ENCODE assay signal across 12 cellular contexts in the genomic region with DNA sequence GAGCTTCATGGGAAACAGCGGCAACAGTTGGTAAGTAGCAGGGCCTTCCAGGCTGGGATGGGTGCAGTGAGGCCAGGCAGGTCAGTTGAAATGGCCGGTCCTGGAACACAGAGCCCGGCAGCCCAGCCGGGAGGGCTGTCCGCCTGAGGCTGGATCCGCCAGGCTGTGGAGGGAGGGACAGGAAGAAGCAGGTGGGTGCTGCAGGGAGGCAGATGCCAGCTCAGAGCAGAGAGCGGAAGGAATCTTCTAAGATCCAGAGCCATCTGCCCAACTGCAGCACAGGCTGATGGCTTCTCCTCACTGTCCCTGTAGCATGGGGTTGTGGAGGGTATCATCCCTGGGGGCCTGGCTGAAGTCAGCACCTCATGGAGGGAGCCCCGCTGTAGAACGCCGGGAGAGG. TPM values are rescaled to one million over a fixed set of nuclear protein-coding genes. Genes with fewer than 3 reads are reported as not detected.
DNase-seq lines count a peak whose midpoint lies in the region; ATAC-seq, FAIRE-seq and TF ChIP-seq lines count a peak whose summit lies in the region.
"Had no signal": no experiment of that assay in that cellular context is flagged by ENCODE, and none has a peak within 500 bp of the region (broad histone marks: within the 10 kb centered on the region; RNA-seq: fewer than 3 reads in every experiment).

No MANE protein-coding gene starts in this region.

- H3K9me2 ChIP-seq in neural cell (ENCODE audit: insufficient read depth, low read length) = no peaks in the 10 kb centered on the region

- H3K9ac ChIP-seq in H1 (replicated peaks in 1 of 4; ENCODE audit: extremely low read depth in 1 of 4, low read depth in 3 of 4, low read length in 3 of 4) = no peak overlapping the region
- peak overlapping the region; percentile 70 for H3K9ac ChIP-seq in neural cell (ENCODE audit: low read length)

- H3K4me3 ChIP-seq in AG10803 (ENCODE audit: low read length) (peak overlapping the region; percentile 9; the same call in 1 of the 2 replicates), H1 (ENCODE audit: extremely low read depth in 1 of 4, insufficient read depth in 2 of 4, low read depth in 3 of 4, low read length in 4 of 4) (no peak overlapping the region), neural cell (ENCODE audit: low read length) (peak overlapping the region; percentile 59), breast epithelium (peak overlapping the region in 1 of 3 donors; percentile 19)

- H4K8ac ChIP-seq in H1 (ENCODE audit: extremely low read depth, insufficient read depth, low read length) = no peak overlapping the region

- H3K4me2 ChIP-seq in H1 (ENCODE audit: insufficient read depth in 1 of 2, low read depth in 2 of 2, low read length in 2 of 2) (0 out of 4 replicates have a peak overlapping the region, but pooled peaks of 1 of the 2 experiments have one; percentile 22), neural cell (ENCODE audit: low read length) (no peak overlapping the region)

- POLR2A ChIA-PET in H1 (lab: Charles Lee; ENCODE audit: partially characterized antibody) = interaction anchor here (1.1 kb wide), 2 partner anchors 15 to 18 kb away, joined by 3 read pairs; no protein-coding TSS in a partner anchor

- intact Hi-C loops in breast epithelium (cut with DNase I; ENCODE audit: low total_unique reads) = no loop called here

- H4K20me1 ChIP-seq in H1 (replicated peaks in 1 of 2; ENCODE audit: control insufficient read depth in 1 of 2, insufficient read depth in 2 of 2, low read length in 2 of 2) (no peaks in the 10 kb centered on the region), neural cell (ENCODE audit: insufficient read depth) (no peaks in the 10 kb centered on the region)

- H3K27me3 ChIP-seq in H1 (replicated peaks in 1 of 4; ENCODE audit: control insufficient read depth in 3 of 4, extremely low read depth in 1 of 4, insufficient read depth in 3 of 4, low read length in 3 of 4) (peaks cover 0 to 4% (median 0%) of the 10 kb centered on the region in 4 experiments; a peak in 1 of 7 replicates), neural cell (ENCODE audit: insufficient read depth, low read depth, low read length) (no peaks in the 10 kb centered on the region), breast epithelium (no peaks in the 10 kb centered on the region)

- TF ChIP-seq POLR2A in H1 (IDR thresholded peaks at IDR 0.05; ENCODE audit: control extremely low read depth in 1 of 2, low read depth in 2 of 2, low read length in 2 of 2) (no peak), breast epithelium (IDR thresholded peaks at IDR 0.05) (no peak)

- 0 out of 2 replicates have a peak, but pooled peaks cover 3% of the 10 kb centered on the region for H3K23me2 ChIP-seq in H1 (ENCODE audit: low read depth, low read length)

- TF ChIP-seq RAD21 in H1 (IDR thresholded peaks at IDR 0.05 in 1 of 2, conservative IDR thresholded peaks at IDR 0.05 in 1 of 2; ENCODE audit: low read depth in 2 of 2, low read length in 2 of 2) = no peak
- no peak for TF ChIP-seq RAD21 in neural cell (conservative IDR thresholded peaks at IDR 0.05)

- no peak overlapping the region for H3K27ac ChIP-seq in H1 (ENCODE audit: low read depth, low read length)
- H3K27ac ChIP-seq in neural cell (ENCODE audit: low read length) = peak overlapping the region; percentile 74
- H3K27ac ChIP-seq in breast epithelium = no peak overlapping the region

- no peak overlapping the region for H4K91ac ChIP-seq in H1 (replicated peaks; ENCODE audit: insufficient read length, low read length)

- H3K79me1 ChIP-seq in H1 (ENCODE audit: low read depth, low read length) = no peaks in the 10 kb centered on the region

- TF ChIP-seq EP300 in H1 (IDR thresholded peaks at IDR 0.05; ENCODE audit: borderline replicate concordance in 1 of 2, low read depth in 2 of 2, low read length in 2 of 2) = no peak
- TF ChIP-seq EP300 in neural cell (conservative IDR thresholded peaks at IDR 0.05; ENCODE audit: poor library complexity, severe bottlenecking) = no peak

- no peak for TF ChIP-seq CTCF in AG10803 (conservative IDR thresholded peaks at IDR 0.05; ENCODE audit: low read length)
- no peak for TF ChIP-seq CTCF in H1 (IDR thresholded peaks at IDR 0.05; ENCODE audit: control extremely low read depth in 1 of 3, insufficient read depth in 1 of 3, low read depth in 1 of 3, low read length in 3 of 3)
- TF ChIP-seq CTCF in neural cell (IDR thresholded peaks at IDR 0.05; ENCODE audit: poor library complexity, severe bottlenecking) = no peak
- TF ChIP-seq CTCF in breast epithelium (IDR thresholded peaks at IDR 0.05) = no peak

- no peak overlapping the region for H3K14ac ChIP-seq in H1 (ENCODE audit: insufficient read length)

- 74% methylated on average over 9 of the region's 10 CpGs; no CpG with 5 or more reads in 1 of the 2 experiments for WGBS in H1 (ENCODE audit: extremely low coverage in 1 of 2, insufficient coverage in 1 of 2, insufficient read length in 1 of 2, insufficient replicate concordance in 2 of 2, low coverage in 1 of 2, low lambda C conversion rate in 2 of 2, missing lambda C conversion rate in 1 of 2), 2 experiments

- H3F3A ChIP-seq in neural cell (ENCODE audit: insufficient read depth, low read length, poor library complexity, severe bottlenecking) = no peaks in the 10 kb centered on the region

- H2BK120ac ChIP-seq in H1 (replicated peaks; ENCODE audit: low read depth, low read length) = no peak overlapping the region

- 0 out of 2 replicates have a peak overlapping the region, but pooled peaks have one; percentile 3 for H2AK5ac ChIP-seq in H1 (ENCODE audit: low read depth, low read length)

- DNase-seq in AG10803 (ENCODE audit: low read depth) (no peak), NCI-H2171 (lab: John Stamatoyannopoulos, UW) (peak; percentile 83), H1 (ENCODE audit: low read depth in 1 of 2, low spot score in 2 of 2) (no peak), breast epithelium (ENCODE audit: low spot score in 2 of 2) (no peak), HCEC 1CT (no peak)
- DNase-seq: activated B cell treated with CpG ODN at 0.5 μM for 24 hours; activated CD8-positive, alpha-beta memory T cell treated with anti-CD3 and anti-CD28 coated beads, Interleukin-2, amount 10 ng/mL, durations not matched to agents 7 days and 5 days; SW 1271 had no signal

- peak overlapping the region; percentile 55; the same call in 1 of the 2 replicates for H2BK15ac ChIP-seq in H1 (ENCODE audit: low read length)

- H2BK12ac ChIP-seq in H1 (ENCODE audit: low read depth, low read length) = 0 out of 2 replicates have a peak overlapping the region, but pooled peaks have one; percentile 44

- no peak for FAIRE-seq in H1 (lab: Jason Lieb, UNC)

- CTCF ChIA-PET in H1 (lab: Charles Lee; ENCODE audit: partially characterized antibody) = interaction anchor here (1.0 to 3.5 kb wide), 6 partner anchors 13 to 68 kb away, joined by 3 to 10 read pairs (median 4); a partner anchor contains a TSS

- H3K23ac ChIP-seq in H1 (ENCODE audit: insufficient read length) = no peak overlapping the region

- no peak overlapping the region for H2BK5ac ChIP-seq in H1 (ENCODE audit: low read depth, low read length)

- no peaks in the 10 kb centered on the region for H3K9me3 ChIP-seq in H1 (ENCODE audit: insufficient read depth in 2 of 2, low read depth in 1 of 2, low read length in 1 of 2)
- no peaks in the 10 kb centered on the region for H3K9me3 ChIP-seq in neural cell (ENCODE audit: low read length)
- H3K9me3 ChIP-seq in breast epithelium = no peaks in the 10 kb centered on the region

- no peak overlapping the region for H3K4ac ChIP-seq in H1 (replicated peaks; ENCODE audit: insufficient read length, low read depth, low read length)

- H4K5ac ChIP-seq in H1 (ENCODE audit: insufficient read length, low read depth, low read length) = no peak overlapping the region

- no peaks in the 10 kb centered on the region for H3K79me2 ChIP-seq in H1 (ENCODE audit: control insufficient read depth in 1 of 2, insufficient read depth in 2 of 2, low read length in 2 of 2)
- no peaks in the 10 kb centered on the region for H3K79me2 ChIP-seq in neural cell (replicated peaks; ENCODE audit: insufficient read depth, low read length)

- H2AFZ ChIP-seq in H1 (ENCODE audit: low read length) (no peak overlapping the region), neural cell (ENCODE audit: low read depth, low read length) (peak overlapping the region; percentile 74)

- H3K4me1 ChIP-seq in H1 (replicated peaks in 1 of 4; ENCODE audit: control insufficient read depth in 3 of 4, insufficient read depth in 4 of 4, low read length in 3 of 4) (peaks cover 0 to 13% (median 6%) of the 10 kb centered on the region in 4 experiments; a peak in 4 of 7 replicates), breast epithelium (no peaks in the 10 kb centered on the region)

- H2BK20ac ChIP-seq in H1 (ENCODE audit: low read length) = peak overlapping the region; percentile 66; the same call in 1 of the 2 replicates

- peak overlapping the region; percentile 15; the same call in 1 of the 2 replicates for H3K18ac ChIP-seq in H1 (ENCODE audit: extremely low read depth, low read length)

- H3K56ac ChIP-seq in H1 (replicated peaks; ENCODE audit: insufficient read length, low read depth, low read length) = no peak overlapping the region

- H3K36me3 ChIP-seq in H1 (ENCODE audit: control insufficient read depth in 2 of 4, insufficient read depth in 4 of 4, low read length in 3 of 4) (no peaks in the 10 kb centered on the region), neural cell (ENCODE audit: insufficient read depth, low read length) (no peaks in the 10 kb centered on the region), breast epithelium (no peaks in the 10 kb centered on the region)

- ATAC-seq in GM21360 (IDR thresholded peaks at IDR 0.05; ENCODE audit: unreplicated experiment) = no peak
- ATAC-seq in esophagus mucosa = no peak
- ATAC-seq: activated CD8-positive, alpha-beta memory T cell treated with anti-CD3 and anti-CD28 coated beads, Interleukin-2, amount 10 ng/mL, durations not matched to agents 7 days and 5 days; natural killer cell treated with Interleukin-12 subunit alpha and Interleukin-12 subunit beta and Interleukin-15 and Interleukin-18, amount 100 ng/mL, for 72 hours had no signal

RNA-seq across cellular contexts. Expression of a gene that starts 0.6 kb away (rescaled TPM):
- 2.2 and 2.3 TPM in 2 replicates for total RNA-seq in H1 (2021; fragmentation: NEBNext Ultra II Directional; extraction: Animal tissue kit (Norgen Biotek cat#: 25700))
- polyA plus RNA-seq in H1 (2011; rRNA removed) = 1.1 and 1.7 TPM in 2 replicates
- polyA plus RNA-seq in H1 (2011; cell fraction: cytosol; rRNA removed) = 1.7 TPM
- 8.6 TPM for polyA plus RNA-seq in H1 (2011; cell fraction: nucleus; rRNA removed)
- 1.4 to 3.8 TPM (median 2.5 TPM) in 4 replicates for polyA plus RNA-seq in H1 (2012, experiment 1 of 2)
- polyA plus RNA-seq in H1 (2012, experiment 2 of 2) = 0.79 TPM
- polyA plus RNA-seq in H1 (2013, experiment 1 of 2) = 0.85 TPM
- polyA plus RNA-seq in H1 (2013, experiment 2 of 2) = 0.90 TPM
- 0.68 and 0.98 TPM in 2 replicates for polyA minus RNA-seq in H1 (2011; rRNA and poly(A)+ RNA removed)
- 4.6 TPM for polyA minus RNA-seq in H1 (2011; cell fraction: cytosol; rRNA and poly(A)+ RNA removed)
- polyA minus RNA-seq in H1 (2011; cell fraction: nucleus; rRNA and poly(A)+ RNA removed) = 1.6 TPM
- polyA plus RNA-seq in neural cell = 33.3 and 34.7 TPM in 2 replicates
- polyA minus RNA-seq in neural cell = 10.2 and 11.1 TPM in 2 replicates
- total RNA-seq in breast epithelium = 1 to 10 TPM in 2 of 3 donors, under 1 TPM in 1; 0.96 to 2.9 (median 2.3) TPM
- total RNA-seq in esophagus mucosa = 1.1 TPM

RNA-seq across cellular contexts. Expression of a gene that starts 24.7 kb away (rescaled TPM):
- total RNA-seq in H1 (2021; fragmentation: NEBNext Ultra II Directional; extraction: Animal tissue kit (Norgen Biotek cat#: 25700)) = 3.6 and 3.8 TPM in 2 replicates
- polyA plus RNA-seq in H1 (2011; rRNA removed) = 3.1 and 8.1 TPM in 2 replicates
- polyA plus RNA-seq in H1 (2011; cell fraction: cytosol; rRNA removed) = 3.4 TPM
- 9.6 TPM for polyA plus RNA-seq in H1 (2011; cell fraction: nucleus; rRNA removed)
- polyA plus RNA-seq in H1 (2012, experiment 1 of 2) = 3.4 to 5.8 TPM (median 4.6 TPM) in 4 replicates
- 5.5 TPM for polyA plus RNA-seq in H1 (2012, experiment 2 of 2)
- 6.5 TPM for polyA plus RNA-seq in H1 (2013, experiment 1 of 2)
- 8.6 TPM for polyA plus RNA-seq in H1 (2013, experiment 2 of 2)
- 1.9 and 4.1 TPM in 2 replicates for polyA minus RNA-seq in H1 (2011; rRNA and poly(A)+ RNA removed)
- 3.8 TPM for polyA minus RNA-seq in H1 (2011; cell fraction: cytosol; rRNA and poly(A)+ RNA removed)
- polyA minus RNA-seq in H1 (2011; cell fraction: nucleus; rRNA and poly(A)+ RNA removed) = 2.5 TPM
- not detected in 2 replicates for polyA plus RNA-seq in neural cell
- not detected in 2 replicates for polyA minus RNA-seq in neural cell
- total RNA-seq in breast epithelium = 100 to 1,000 TPM in 2 of 3 donors, 10 to 100 TPM in 1; 45.5 to 186 (median 116) TPM
- total RNA-seq in esophagus mucosa = 5.2 TPM
- total RNA-seq: activated B cell treated with CpG ODN at 0.5 μM for 24 hours; activated CD8-positive, alpha-beta memory T cell treated with anti-CD3 and anti-CD28 coated beads, Interleukin-2, amount 10 ng/mL, durations not matched to agents 7 days and 5 days; natural killer cell treated with Interleukin-12 subunit alpha and Interleukin-12 subunit beta and Interleukin-15 and Interleukin-18, amount 100 ng/mL, for 72 hours had no signal

RNA-seq across cellular contexts. Expression of a gene that starts 33.3 kb away (rescaled TPM):
- total RNA-seq in H1 (2021; fragmentation: NEBNext Ultra II Directional; extraction: Animal tissue kit (Norgen Biotek cat#: 25700)) = 28.1 and 33.8 TPM in 2 replicates
- polyA plus RNA-seq in H1 (2011; rRNA removed) (15.2 and 31.3 TPM in 2 replicates), neural cell (11.1 and 18.8 TPM in 2 replicates)
- polyA plus RNA-seq in H1 (2011; cell fraction: cytosol; rRNA removed) = 14.1 TPM
- polyA plus RNA-seq in H1 (2011; cell fraction: nucleus; rRNA removed) = 49.4 TPM
- 20.3 to 30.7 TPM (median 27.8 TPM) in 4 replicates for polyA plus RNA-seq in H1 (2012, experiment 1 of 2)
- 32.4 TPM for polyA plus RNA-seq in H1 (2012, experiment 2 of 2)
- polyA plus RNA-seq in H1 (2013, experiment 1 of 2) = 23.0 TPM
- 21.6 TPM for polyA plus RNA-seq in H1 (2013, experiment 2 of 2)
- 51.2 and 56.3 TPM in 2 replicates for polyA minus RNA-seq in H1 (2011; rRNA and poly(A)+ RNA removed)
- polyA minus RNA-seq in H1 (2011; cell fraction: cytosol; rRNA and poly(A)+ RNA removed) = 21.0 TPM
- 57.7 TPM for polyA minus RNA-seq in H1 (2011; cell fraction: nucleus; rRNA and poly(A)+ RNA removed)
- 21.3 and 25.6 TPM in 2 replicates for polyA minus RNA-seq in neural cell
- total RNA-seq in breast epithelium (10 to 100 TPM; 21.4 to 39.0 (median 22.7) TPM), esophagus mucosa (35.2 TPM)

RNA-seq across cellular contexts. Expression of a gene that starts 49.1 kb away (rescaled TPM):
- 24.6 and 25.4 TPM in 2 replicates for total RNA-seq in H1 (2021; fragmentation: NEBNext Ultra II Directional; extraction: Animal tissue kit (Norgen Biotek cat#: 25700))
- polyA plus RNA-seq in H1 (2011; rRNA removed) (65.7 and 74.8 TPM in 2 replicates), neural cell (28.5 and 32.0 TPM in 2 replicates)
- 69.9 TPM for polyA plus RNA-seq in H1 (2011; cell fraction: cytosol; rRNA removed)
- polyA plus RNA-seq in H1 (2011; cell fraction: nucleus; rRNA removed) = 99.2 TPM
- 26.4 to 39.5 TPM (median 32.7 TPM) in 4 replicates for polyA plus RNA-seq in H1 (2012, experiment 1 of 2)
- polyA plus RNA-seq in H1 (2012, experiment 2 of 2) = 41.1 TPM
- 27.1 TPM for polyA plus RNA-seq in H1 (2013, experiment 1 of 2)
- polyA plus RNA-seq in H1 (2013, experiment 2 of 2) = 26.2 TPM
- 28.7 and 41.3 TPM in 2 replicates for polyA minus RNA-seq in H1 (2011; rRNA and poly(A)+ RNA removed)
- 35.0 TPM for polyA minus RNA-seq in H1 (2011; cell fraction: cytosol; rRNA and poly(A)+ RNA removed)
- 35.7 TPM for polyA minus RNA-seq in H1 (2011; cell fraction: nucleus; rRNA and poly(A)+ RNA removed)
- polyA minus RNA-seq in neural cell = 15.6 and 19.7 TPM in 2 replicates
- total RNA-seq in breast epithelium (10 to 100 TPM; 14.4 to 29.2 (median 28.4) TPM), esophagus mucosa (12.7 TPM)

Comparison
In these comparisons a context has a peak if more than half of its experiments do, and no peak if none do; other contexts are left out.
1. H3K4me3 ChIP-seq: peak in AG10803 (single experiment) and neural cell (single experiment); none in H1 (0 of 4).